In the genomic region with DNA sequence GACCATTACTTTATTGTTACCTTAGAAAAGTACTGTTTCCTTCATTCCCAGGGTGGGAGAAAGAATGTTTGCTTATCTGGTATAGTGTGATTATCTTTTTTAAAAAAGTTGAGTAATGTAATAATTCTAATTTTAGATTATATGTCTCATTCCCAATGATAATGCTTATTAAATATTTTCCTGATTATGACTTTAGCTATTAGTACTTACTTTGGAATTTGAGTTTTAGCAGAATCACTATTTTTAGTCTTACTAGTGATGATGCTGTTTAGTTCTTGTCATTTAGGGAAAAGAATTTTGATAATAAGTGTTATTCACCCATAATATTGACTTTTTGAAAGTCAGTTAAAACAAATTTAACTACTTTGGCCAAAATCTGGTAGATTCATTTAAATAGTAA, we compare ENCODE assay signal across 12 cellular contexts.
"Had no signal": no experiment of that assay in that cellular context is flagged by ENCODE, and none has a peak within 500 bp of the region (broad histone marks: within the 10 kb centered on the region; RNA-seq: fewer than 3 reads in every experiment).

No MANE protein-coding gene starts in this region.

- ATAC-seq: natural killer cell treated with Interleukin-12 subunit alpha and Interleukin-12 subunit beta and Interleukin-15 and Interleukin-18, amount 100 ng/mL, for 72 hours had no signal

- H3K4me3 ChIP-seq: skin epidermis, transverse colon had no signal

- H3K36me3 ChIP-seq: transverse colon had no signal

- H3K27me3 ChIP-seq: transverse colon had no signal

- H3K4me1 ChIP-seq: transverse colon had no signal

- DNase-seq: activated CD4-positive, alpha-beta T cell treated with anti-CD3 and anti-CD28 coated beads for 1 hour; activated CD4-positive, alpha-beta T cell treated with anti-CD3 and anti-CD28 coated beads, Interleukin-2, amount 50 U/mL, for 48 hours; activated gamma-delta T cell; activated T-cell treated with anti-CD3 and anti-CD28 coated beads, Interleukin-2, amount 50 U/mL, for 48 hours; caudate nucleus; cortex of kidney; effector memory CD4-positive, alpha-beta T cell; SIG-M5; SW 1271; transverse colon had no signal

- H3K27ac ChIP-seq: transverse colon had no signal

- H3K9me3 ChIP-seq: transverse colon had no signal
